23 cellular contexts compared by ENCODE assay signal in the genomic region with DNA sequence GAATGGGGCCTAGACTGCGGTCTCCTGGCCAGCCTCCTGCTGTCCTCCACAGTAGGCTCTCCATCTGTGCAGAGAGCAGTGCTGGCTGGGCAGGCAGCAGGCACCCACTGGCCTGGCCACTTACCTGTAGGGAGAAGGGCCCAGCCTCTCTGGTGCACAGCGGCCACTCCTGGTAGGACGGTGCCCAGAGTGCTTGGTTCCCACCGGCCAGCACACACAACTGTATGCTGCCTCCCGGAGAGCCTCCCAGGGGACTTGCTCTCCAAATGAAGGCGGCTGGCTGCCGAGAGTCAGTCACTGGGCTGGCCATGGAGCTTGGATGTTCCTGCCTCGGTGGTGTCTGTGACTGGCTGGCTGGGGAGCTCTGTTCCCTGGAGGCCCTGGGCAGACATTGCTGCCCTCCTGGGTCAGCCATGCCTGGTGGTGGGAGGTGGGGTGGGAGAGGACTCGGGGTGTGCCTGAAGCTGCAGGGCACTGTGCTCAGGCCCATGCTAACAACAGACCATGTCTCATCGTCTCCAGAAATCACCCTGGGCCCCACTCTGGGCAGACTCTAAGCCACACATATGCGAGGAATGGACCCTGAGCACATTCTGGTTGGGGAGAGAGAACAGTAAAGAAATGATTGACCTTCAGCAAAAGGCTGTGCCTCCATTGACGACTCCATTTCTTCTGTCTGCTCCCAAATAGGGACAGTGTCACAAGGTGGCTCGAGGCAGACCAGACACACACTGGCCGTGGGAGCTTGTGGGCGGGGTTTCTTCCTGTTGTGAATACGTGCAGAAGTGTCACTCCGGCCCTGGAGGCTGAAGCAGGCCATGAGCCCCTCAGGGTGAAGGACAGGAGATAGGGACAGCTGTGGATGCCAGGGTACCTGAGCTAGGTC.
"Had no signal": no experiment of that assay in that cellular context is flagged by ENCODE, and none has a peak within 500 bp of the region (broad histone marks: within the 10 kb centered on the region; RNA-seq: fewer than 3 reads in every experiment).

No MANE protein-coding gene starts in this region.

- H3K4me3 ChIP-seq: body of pancreas, lower lobe of right lung, upper lobe of left lung had no signal

- H3K4me1 Mint-ChIP-seq: activated CD4-positive, alpha-beta T cell treated with anti-CD3 and anti-CD28 coated beads for 36 hours; activated naive CD8-positive, alpha-beta T cell treated with anti-CD3 and anti-CD28 coated beads, Interleukin-2, amount 50 U/mL, for 24 hours; WTC11 had no signal

- DNase-seq: activated CD4-positive, alpha-beta T cell treated with anti-CD3 and anti-CD28 coated beads for 36 hours; activated CD4-positive, alpha-beta T cell treated with anti-CD3 and anti-CD28 coated beads, Interleukin-2, amount 50 U/mL, for 4 hours; activated CD8-positive, alpha-beta memory T cell treated with anti-CD3 and anti-CD28 coated beads for 24 hours; activated CD8-positive, alpha-beta memory T cell treated with anti-CD3 and anti-CD28 coated beads, Interleukin-2, amount 50 U/mL, for 4 hours; activated naive CD4-positive, alpha-beta T cell treated with anti-CD3 and anti-CD28 coated beads for 36 hours; activated naive CD8-positive, alpha-beta T cell treated with anti-CD3 and anti-CD28 coated beads, Interleukin-2, amount 50 U/mL, for 24 hours; activated T-cell treated with anti-CD3 and anti-CD28 coated beads, Interleukin-2, amount 50 U/mL, for 24 hours; anterior cingulate cortex; body of pancreas; caudate nucleus; dermis blood vessel endothelial cell; effector CD8-positive, alpha-beta T cell; foreskin keratinocyte; lower lobe of right lung; naive thymus-derived CD8-positive, alpha-beta T cell; occipital lobe; retina; stimulated activated CD4-positive, alpha-beta T cell treated with anti-CD3 and anti-CD28 coated beads, Interleukin-4, amount 100 ng/mL, for 24 hours; stimulated activated naive CD8-positive, alpha-beta T cell treated with anti-CD3 and anti-CD28 coated beads, Interleukin-15, Interleukin-2, amounts not matched to agents 100 U/mL and 50 U/mL, for 24 hours; T1000; upper lobe of left lung had no signal

- H3K9me3 ChIP-seq: body of pancreas, lower lobe of right lung, upper lobe of left lung had no signal

- H3K36me3 Mint-ChIP-seq: WTC11 had no signal

- H3K27me3 Mint-ChIP-seq: activated CD4-positive, alpha-beta T cell treated with anti-CD3 and anti-CD28 coated beads for 36 hours; activated naive CD8-positive, alpha-beta T cell treated with anti-CD3 and anti-CD28 coated beads, Interleukin-2, amount 50 U/mL, for 24 hours; activated T-cell treated with anti-CD3 and anti-CD28 coated beads, Interleukin-2, amount 50 U/mL, for 24 hours; activated T-helper 17 cell treated with anti-CD3 and anti-CD28 coated beads, Interleukin-2, amount 50 U/mL, for 72 hours; naive thymus-derived CD8-positive, alpha-beta T cell had no signal

- H3K4me1 ChIP-seq: foreskin keratinocyte, lower lobe of right lung, upper lobe of left lung had no signal

- H3K9me3 Mint-ChIP-seq: activated naive CD4-positive, alpha-beta T cell treated with anti-CD3 and anti-CD28 coated beads for 36 hours; activated naive CD8-positive, alpha-beta T cell treated with anti-CD3 and anti-CD28 coated beads, Interleukin-2, amount 50 U/mL, for 24 hours; activated T-cell treated with anti-CD3 and anti-CD28 coated beads, Interleukin-2, amount 50 U/mL, for 24 hours; activated T-helper 17 cell treated with anti-CD3 and anti-CD28 coated beads, Interleukin-2, amount 50 U/mL, for 72 hours; naive thymus-derived CD8-positive, alpha-beta T cell had no signal

- H3K27me3 ChIP-seq: body of pancreas, foreskin keratinocyte, upper lobe of left lung had no signal

- H3K4me3 Mint-ChIP-seq: activated CD4-positive, alpha-beta T cell treated with anti-CD3 and anti-CD28 coated beads for 36 hours; activated naive CD4-positive, alpha-beta T cell treated with anti-CD3 and anti-CD28 coated beads for 36 hours; activated naive CD8-positive, alpha-beta T cell treated with anti-CD3 and anti-CD28 coated beads, Interleukin-2, amount 50 U/mL, for 24 hours; activated T-cell treated with anti-CD3 and anti-CD28 coated beads, Interleukin-2, amount 50 U/mL, for 24 hours; activated T-helper 17 cell treated with anti-CD3 and anti-CD28 coated beads, Interleukin-2, amount 50 U/mL, for 72 hours; naive thymus-derived CD8-positive, alpha-beta T cell; WTC11 had no signal

- ATAC-seq: activated CD4-positive, alpha-beta T cell treated with anti-CD3 and anti-CD28 coated beads for 36 hours; activated naive CD8-positive, alpha-beta T cell treated with anti-CD3 and anti-CD28 coated beads, Interleukin-2, amount 50 U/mL, for 24 hours; activated T-helper 17 cell treated with anti-CD3 and anti-CD28 coated beads, Interleukin-2, amount 50 U/mL, for 72 hours; body of pancreas; foreskin keratinocyte; naive thymus-derived CD8-positive, alpha-beta T cell; stimulated activated naive CD8-positive, alpha-beta T cell treated with anti-CD3 and anti-CD28 coated beads, Interleukin-15, Interleukin-2, amounts not matched to agents 100 U/mL and 50 U/mL, for 24 hours; WTC11 had no signal

- H3K27ac Mint-ChIP-seq: activated CD4-positive, alpha-beta T cell treated with anti-CD3 and anti-CD28 coated beads for 36 hours; activated naive CD4-positive, alpha-beta T cell treated with anti-CD3 and anti-CD28 coated beads for 36 hours; activated naive CD8-positive, alpha-beta T cell treated with anti-CD3 and anti-CD28 coated beads, Interleukin-2, amount 50 U/mL, for 24 hours; activated T-cell treated with anti-CD3 and anti-CD28 coated beads, Interleukin-2, amount 50 U/mL, for 24 hours; activated T-helper 17 cell treated with anti-CD3 and anti-CD28 coated beads, Interleukin-2, amount 50 U/mL, for 72 hours; WTC11 had no signal

- H3K27ac ChIP-seq: foreskin keratinocyte, lower lobe of right lung, upper lobe of left lung had no signal
